8 cellular contexts compared by ENCODE assay signal in genomic region chrX:40170830-40171512, GRCh38.
DNase-seq lines count a peak whose midpoint lies in the region; ATAC-seq and TF ChIP-seq lines count a peak whose summit lies in the region.

No MANE protein-coding gene starts in this region.

- H3K9me3 ChIP-seq in HCT116 (ENCODE audit: control insufficient read depth in 1 of 2, insufficient read depth in 1 of 2, low read depth in 1 of 2, low read length in 2 of 2) (no peaks in the 10 kb centered on the region), mesodermal cell (ENCODE audit: control insufficient read depth, low read length) (no peaks in the 10 kb centered on the region)

- no peaks in the 10 kb centered on the region for H3K27me3 ChIP-seq in HCT116 (ENCODE audit: insufficient read depth, low read length)

- H3K4me1 Mint-ChIP-seq in activated naive CD4-positive, alpha-beta T cell treated with anti-CD3 and anti-CD28 coated beads, Interleukin-2, amount 50 U/mL, for 24 hours = peaks cover 51% of the 10 kb centered on the region

- POLR2A ChIA-PET in HCT116 (lab: Charles Lee) = no interaction called here

- peaks cover 48% of the 10 kb centered on the region for H3K79me2 ChIP-seq in HCT116 (ENCODE audit: insufficient read depth, low read length)

- WGBS in mesodermal cell (ENCODE audit: insufficient coverage in 2 of 2), 2 experiments = 0 to 10% methylated on average over 2 to 4 of the region's 17 CpGs

- no peaks in the 10 kb centered on the region for H3K9me3 Mint-ChIP-seq in activated naive CD4-positive, alpha-beta T cell treated with anti-CD3 and anti-CD28 coated beads, Interleukin-2, amount 50 U/mL, for 24 hours

- no peaks in the 10 kb centered on the region for H3K9me2 ChIP-seq in HCT116 (ENCODE audit: insufficient read depth)

- TF ChIP-seq RAD21 in HCT116 (IDR thresholded peaks at IDR 0.05; ENCODE audit: low read depth) = no peak

- no peaks in the 10 kb centered on the region for H3K27me3 Mint-ChIP-seq in activated naive CD4-positive, alpha-beta T cell treated with anti-CD3 and anti-CD28 coated beads, Interleukin-2, amount 50 U/mL, for 24 hours

- H3K36me3 ChIP-seq in HCT116 (ENCODE audit: control insufficient read depth in 1 of 2, insufficient read depth in 2 of 2, low read length in 2 of 2) = no peaks in the 10 kb centered on the region
- no peaks in the 10 kb centered on the region for H3K36me3 ChIP-seq in mesodermal cell (ENCODE audit: control insufficient read depth, insufficient read depth, low read length)

- RAD21 ChIA-PET in HCT116 (lab: Charles Lee; ENCODE audit: low non-redundant PET in 1 of 2, low total read pairs in 2 of 2, uncharacterized antibody in 2 of 2, unreplicated experiment in 2 of 2) = no interaction called here

- H3K4me3 ChIP-seq in HCT116 (replicated peaks in 1 of 2; ENCODE audit: low read depth in 1 of 2, low read length in 2 of 2) (peak overlapping the region; percentile 37 to 60), mesodermal cell (ENCODE audit: extremely low read depth, insufficient read depth, low read length, poor library complexity, severe bottlenecking) (peak overlapping the region; percentile 24)

- no peak for DNase-seq in HCT116 (ENCODE audit: low read depth, low spot score)
- DNase-seq in stimulated activated naive CD4-positive, alpha-beta T cell (lab: John Stamatoyannopoulos, UW) = no peak

- no peak for TF ChIP-seq POLR2A in HCT116 (IDR thresholded peaks at IDR 0.05; ENCODE audit: borderline replicate concordance, extremely low read depth, insufficient read depth, insufficient read length)

- intact Hi-C loops in HCT116 (cut with micrococcal nuclease) = loop anchor here (5.0 to 10.0 kb wide), 3 partner anchors 94 to 1366 kb away; partner anchors contain the start of gene MID1IP1

- H3K4me1 ChIP-seq in HCT116 (ENCODE audit: control insufficient read depth in 1 of 2, insufficient read depth in 2 of 2, low read length in 2 of 2) (peaks cover 49 to 97% of the 10 kb centered on the region in 2 experiments), mesodermal cell (ENCODE audit: control insufficient read depth, insufficient read depth, low read length, poor library complexity, severe bottlenecking) (peaks cover 25% of the 10 kb centered on the region)

- BruUV-seq in HCT116 (replicated peaks; lab: Mats Ljungman, UMichigan) = no TSS peak

- no peaks in the 10 kb centered on the region for H3K36me3 Mint-ChIP-seq in activated naive CD4-positive, alpha-beta T cell treated with anti-CD3 and anti-CD28 coated beads, Interleukin-2, amount 50 U/mL, for 24 hours

- TF ChIP-seq CTCF in 22Rv1 (IDR thresholded peaks at IDR 0.05) = no peak
- no peak for TF ChIP-seq CTCF in HCT116 (IDR thresholded peaks at IDR 0.05 in 2 of 3, conservative IDR thresholded peaks at IDR 0.05 in 1 of 3; ENCODE audit: borderline replicate concordance in 1 of 3, insufficient read depth in 1 of 3, low read depth in 2 of 3, low read length in 2 of 3)

- H3K9ac ChIP-seq in HCT116 (ENCODE audit: low read length) = peak overlapping the region; percentile 83

- H4K20me1 ChIP-seq in HCT116 (ENCODE audit: insufficient read depth) = no peaks in the 10 kb centered on the region

- ATAC-seq in HCT116 (no peak), GM19452 (IDR thresholded peaks at IDR 0.05; ENCODE audit: unreplicated experiment) (no peak), HG03354 (IDR thresholded peaks at IDR 0.05; ENCODE audit: poor library complexity, severe bottlenecking, unreplicated experiment) (no peak), HG03025 (IDR thresholded peaks at IDR 0.05; ENCODE audit: low FRiP score, unreplicated experiment) (no peak)

- H3K4me3 Mint-ChIP-seq in activated naive CD4-positive, alpha-beta T cell treated with anti-CD3 and anti-CD28 coated beads, Interleukin-2, amount 50 U/mL, for 24 hours = peak overlapping the region; percentile 91

- H3K27ac Mint-ChIP-seq in activated naive CD4-positive, alpha-beta T cell treated with anti-CD3 and anti-CD28 coated beads, Interleukin-2, amount 50 U/mL, for 24 hours = peak overlapping the region; percentile 95

- no peak overlapping the region for H2AFZ ChIP-seq in HCT116 (ENCODE audit: low read depth, low read length, poor library complexity, severe bottlenecking)

- CTCF ChIA-PET in HCT116 (lab: Charles Lee) = no interaction called here

- peak overlapping the region; percentile 86 for H3K4me2 ChIP-seq in HCT116 (ENCODE audit: low read length)

- H3K27ac ChIP-seq in 22Rv1 (peak overlapping the region; percentile 97), HCT116 (ENCODE audit: low read depth, low read length) (peak overlapping the region; percentile 98), mesodermal cell (ENCODE audit: low read depth, low read length, severe bottlenecking) (peak overlapping the region; percentile 36)

TF ChIP-seq in HCT116, 20 proteins besides CTCF, POLR2A, EP300 and RAD21:
- no peak for TF ChIP-seq POLR2AphosphoS5 (IDR thresholded peaks at IDR 0.05; ENCODE audit: low read depth, low read length)
- no peak for TF ChIP-seq SIN3A (IDR thresholded peaks at IDR 0.05; ENCODE audit: low read depth)
- no peak for TF ChIP-seq CEBPB (IDR thresholded peaks at IDR 0.05; ENCODE audit: low read depth)
- TF ChIP-seq SP1 (IDR thresholded peaks at IDR 0.05; ENCODE audit: low read depth) = no peak
- TF ChIP-seq ATF3 (IDR thresholded peaks at IDR 0.05) = no peak
- no peak for TF ChIP-seq SRF (IDR thresholded peaks at IDR 0.05; ENCODE audit: low read depth)
- TF ChIP-seq YY1 (IDR thresholded peaks at IDR 0.05; ENCODE audit: extremely low read depth, insufficient replicate concordance, low read depth, low read length) = no peak
- no peak for TF ChIP-seq MAX (IDR thresholded peaks at IDR 0.05)
- no peak for TF ChIP-seq CBX3 (IDR thresholded peaks at IDR 0.05; ENCODE audit: low read depth)
- TF ChIP-seq ZFX (IDR thresholded peaks at IDR 0.05) = no peak
- no peak for TF ChIP-seq ZBTB33 (IDR thresholded peaks at IDR 0.05; ENCODE audit: extremely low read depth, insufficient replicate concordance, low read length)
- TF ChIP-seq ZNF274 (IDR thresholded peaks at IDR 0.05; ENCODE audit: low read depth, low read length) = no peak
- no peak for TF ChIP-seq TCF7L2 (IDR thresholded peaks at IDR 0.05; ENCODE audit: borderline replicate concordance, extremely low read depth, insufficient read depth, insufficient read length)
- no peak for TF ChIP-seq JUND (IDR thresholded peaks at IDR 0.05)

Comparison
In these comparisons a context has a peak if more than half of its experiments do, and no peak if none do; other contexts are left out.
1. H3K27ac ChIP-seq: peak in every context shown above with its lines; median percentile 98 in HCT116; 97 in 22Rv1; 36 in mesodermal cell.